9 cellular contexts compared by ENCODE assay signal in genomic region chr5:58322453-58322852, GRCh38.
DNase-seq lines count a peak whose midpoint lies in the region; ATAC-seq and TF ChIP-seq lines count a peak whose summit lies in the region.
"Had no signal": no experiment of that assay in that cellular context is flagged by ENCODE, and none has a peak within 500 bp of the region (broad histone marks: within the 10 kb centered on the region; RNA-seq: fewer than 3 reads in every experiment).

No MANE protein-coding gene starts in this region.

- no peaks in the 10 kb centered on the region for H3K27me3 ChIP-seq in GM23338 (ENCODE audit: insufficient read depth)
- H3K27me3 ChIP-seq in vagina: no peaks in the 10 kb centered on the region

- H3K4me1 Mint-ChIP-seq in GM23338: peaks cover 25% of the 10 kb centered on the region
- H3K4me1 Mint-ChIP-seq in WTC11: peaks cover 26% of the 10 kb centered on the region

- H3K4me1 ChIP-seq in GM23338 (ENCODE audit: insufficient read depth) (peaks cover 18% of the 10 kb centered on the region; the same call in 1 of the 2 replicates), vagina (peaks cover 5% of the 10 kb centered on the region)

- H3K27me3 Mint-ChIP-seq in GM23338 (ENCODE audit: insufficient read depth, low read depth, poor library complexity): peaks cover 2% of the 10 kb centered on the region
- no peaks in the 10 kb centered on the region for H3K27me3 Mint-ChIP-seq in WTC11 (ENCODE audit: low read depth)

- no peaks in the 10 kb centered on the region for H3K36me3 ChIP-seq in GM23338 (ENCODE audit: insufficient read depth)
- no peaks in the 10 kb centered on the region for H3K36me3 ChIP-seq in vagina

- peak overlapping the region; percentile 23; the same call in 1 of the 2 replicates for H3K4me2 ChIP-seq in GM23338

- no peaks in the 10 kb centered on the region for H3K9me3 ChIP-seq in vagina

- H3K79me2 ChIP-seq in GM23338 (replicated peaks; ENCODE audit: insufficient read depth): no peaks in the 10 kb centered on the region

- no peaks in the 10 kb centered on the region for H4K20me1 ChIP-seq in GM23338 (replicated peaks; ENCODE audit: insufficient read depth)

- TF ChIP-seq CTCF in GM23338 (conservative IDR thresholded peaks at IDR 0.05; ENCODE audit: low read depth in 2 of 2) (no peak), WTC11 (IDR thresholded peaks at IDR 0.05) (no peak), vagina (IDR thresholded peaks at IDR 0.05) (no peak)

- H3K9me3 Mint-ChIP-seq in GM23338: no peaks in the 10 kb centered on the region
- H3K9me3 Mint-ChIP-seq in WTC11: no peaks in the 10 kb centered on the region

- CTCF ChIA-PET in WTC11 (lab: Charles Lee): no interaction called here

- ATAC-seq in GM23338: no peak
- peak; percentile 34; the same call in 1 of the 2 replicates for ATAC-seq in WTC11

- H3K27ac ChIP-seq in GM23338 (ENCODE audit: low read depth): no peak overlapping the region
- H3K27ac ChIP-seq in vagina: no peak overlapping the region

- H3K9me2 ChIP-seq in GM23338 (ENCODE audit: insufficient read depth): no peaks in the 10 kb centered on the region

- H3K4me3 Mint-ChIP-seq in GM23338 (no peak overlapping the region), WTC11 (no peak overlapping the region)

- DNase-seq in GM23338 (ENCODE audit: low spot score) (peak; percentile 2), WTC11 (ENCODE audit: low spot score) (no peak), fibroblast of peridontal ligament (ENCODE audit: extremely low read depth) (peak; percentile 57), renal cortical epithelial cell (ENCODE audit: low read depth) (peak; percentile 63), iPS-NIHi11 (ENCODE audit: low spot score) (no peak), NCI-H2196 (lab: John Stamatoyannopoulos, UW; ENCODE audit: unreplicated experiment) (no peak), NCI-H1105 treated with DMSO at 0.1 percent for 48 hours (lab: John Stamatoyannopoulos, UW) (no peak), vagina (ENCODE audit: extremely low spot score in 2 of 2) (no peak)
- DNase-seq: activated CD4-positive, CD25-positive, alpha-beta regulatory T cell had no signal

- no peaks in the 10 kb centered on the region for H3F3A ChIP-seq in GM23338 (replicated peaks; ENCODE audit: low read depth)

- intact Hi-C loops in vagina (cut with DNase I): no loop called here

- H2AFZ ChIP-seq in GM23338: peak overlapping the region; percentile 61

- H3K4me3 ChIP-seq in GM23338: no peak overlapping the region
- no peak overlapping the region for H3K4me3 ChIP-seq in vagina

- H3K27ac Mint-ChIP-seq in GM23338: no peak overlapping the region
- 0 out of 2 replicates have a peak overlapping the region, but pooled peaks have one; percentile 54 for H3K27ac Mint-ChIP-seq in WTC11

- no peak for TF ChIP-seq POLR2A in vagina (IDR thresholded peaks at IDR 0.05)

- H3K36me3 Mint-ChIP-seq in GM23338 (ENCODE audit: low read depth): no peaks in the 10 kb centered on the region
- H3K36me3 Mint-ChIP-seq in WTC11: no peaks in the 10 kb centered on the region

- POLR2A ChIA-PET in WTC11 (lab: Charles Lee): no interaction called here

TF ChIP-seq in GM23338, 12 proteins besides CTCF, POLR2A, EP300 and RAD21 (continues in another document):
- TF ChIP-seq CREB1 (CRISPR knock-in tag; IDR thresholded peaks at IDR 0.05; ENCODE audit: low read depth): no peak
- TF ChIP-seq JUNB (IDR thresholded peaks at IDR 0.05; ENCODE audit: unreplicated experiment): no peak
- TF ChIP-seq ETS1 (IDR thresholded peaks at IDR 0.05): no peak
- no peak for TF ChIP-seq ZNF331 (CRISPR knock-in tag; IDR thresholded peaks at IDR 0.05; ENCODE audit: low read depth)

TF ChIP-seq in WTC11, 78 proteins besides CTCF, POLR2A, EP300 and RAD21:
- no peak for TF ChIP-seq ZSCAN18 (CRISPR knock-in tag; IDR thresholded peaks at IDR 0.05)
- TF ChIP-seq ZNF317 (CRISPR knock-in tag; IDR thresholded peaks at IDR 0.05; ENCODE audit: borderline replicate concordance, low read depth): no peak
- TF ChIP-seq FOXJ3 (CRISPR knock-in tag; IDR thresholded peaks at IDR 0.05; ENCODE audit: borderline replicate concordance): no peak
- no peak for TF ChIP-seq ZBTB21 (CRISPR knock-in tag; IDR thresholded peaks at IDR 0.05; ENCODE audit: borderline replicate concordance)
- TF ChIP-seq E2F5 (CRISPR knock-in tag; IDR thresholded peaks at IDR 0.05): no peak
- TF ChIP-seq E2F4 (CRISPR knock-in tag; IDR thresholded peaks at IDR 0.05; ENCODE audit: borderline replicate concordance, low read depth): no peak
- no peak for TF ChIP-seq ZNF263 (CRISPR knock-in tag; IDR thresholded peaks at IDR 0.05; ENCODE audit: low read depth)
- no peak for TF ChIP-seq ELF4 (CRISPR knock-in tag; IDR thresholded peaks at IDR 0.05; ENCODE audit: low read depth)
- TF ChIP-seq CREM (CRISPR knock-in tag; IDR thresholded peaks at IDR 0.05): no peak
- no peak for TF ChIP-seq JAZF1 (CRISPR knock-in tag; IDR thresholded peaks at IDR 0.05)
- TF ChIP-seq EMX1 (CRISPR knock-in tag; IDR thresholded peaks at IDR 0.05): no peak
- TF ChIP-seq E2F1 (CRISPR knock-in tag; IDR thresholded peaks at IDR 0.05): no peak
- TF ChIP-seq OVOL2 (CRISPR knock-in tag; IDR thresholded peaks at IDR 0.05; ENCODE audit: borderline replicate concordance): no peak

Comparison
In these comparisons a context has a peak if more than half of its experiments do, and no peak if none do; other contexts are left out.
1. DNase-seq: peak in GM23338 (single experiment), fibroblast of peridontal ligament (single experiment) and renal cortical epithelial cell (single experiment); none in WTC11 (single experiment), iPS-NIHi11 (single experiment), NCI-H2196 (single experiment), NCI-H1105 treated with DMSO at 0.1 percent for 48 hours (single experiment) and vagina (0 of 2).